In the genomic region with DNA sequence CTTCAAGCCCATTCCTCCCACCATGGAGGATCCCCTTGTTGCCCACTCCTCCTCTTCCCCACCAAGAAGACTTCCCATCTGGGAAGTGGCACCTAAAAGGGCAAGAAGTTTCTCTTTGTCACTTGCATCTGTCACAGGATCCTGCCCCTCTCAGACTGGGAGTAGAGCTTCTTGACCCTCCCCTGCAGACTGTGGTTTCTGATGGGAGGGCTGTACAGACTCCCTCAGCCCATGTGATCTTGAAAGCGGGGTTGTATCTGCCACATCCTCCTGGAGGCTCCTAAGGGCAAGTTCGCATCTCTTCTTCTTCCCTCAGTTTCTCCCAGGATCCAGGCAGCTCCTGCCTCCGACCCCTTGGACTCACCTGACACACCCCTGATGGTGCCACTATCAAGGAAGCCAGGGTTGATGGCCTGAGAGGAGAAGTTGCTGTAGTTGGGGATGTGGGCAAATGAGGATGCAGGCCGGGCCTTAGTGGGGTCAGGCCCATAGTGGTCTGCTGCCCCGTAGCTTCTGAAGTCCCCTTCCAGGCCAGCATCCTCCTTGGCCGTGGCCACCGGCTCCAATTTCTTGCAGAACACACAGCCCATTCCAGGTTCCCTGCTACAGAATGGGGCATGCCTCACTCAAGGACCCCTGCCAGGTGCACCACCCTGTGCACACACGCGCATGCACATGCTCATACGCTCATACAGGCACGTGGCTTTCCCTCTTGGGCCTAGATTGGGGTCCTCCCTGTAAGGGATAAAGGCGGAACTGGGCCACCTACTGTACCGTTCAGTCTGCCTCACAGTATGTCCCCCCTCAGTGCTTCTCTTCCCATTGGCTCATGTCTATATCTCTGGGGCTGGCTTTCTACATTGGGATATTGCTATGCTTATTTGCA, we compare ENCODE assay signal across 19 cellular contexts. TPM values are rescaled to one million over a fixed set of nuclear protein-coding genes. Genes with fewer than 3 reads are reported as not detected.
A peak's percentile ranks its signal among the peaks of the same experiment; 100 is the strongest.
DNase-seq lines count a peak whose midpoint lies in the region; ATAC-seq, FAIRE-seq and TF ChIP-seq lines count a peak whose summit lies in the region.
"Had no signal": no experiment of that assay in that cellular context is flagged by ENCODE, and none has a peak within 500 bp of the region (broad histone marks: within the 10 kb centered on the region; RNA-seq: fewer than 3 reads in every experiment).

No MANE protein-coding gene starts in this region.

- TF ChIP-seq CTCF in DND-41 (IDR thresholded peaks at IDR 0.05; ENCODE audit: borderline replicate concordance, extremely low read depth, low read length, poor library complexity, severe bottlenecking) (peak; percentile 3), NB4 (IDR thresholded peaks at IDR 0.05; ENCODE audit: low read depth, low read length) (no peak), lower lobe of right lung (IDR thresholded peaks at IDR 0.05) (no peak)

- H3K9me3 Mint-ChIP-seq in activated T-cell treated with anti-CD3 and anti-CD28 coated beads, Interleukin-2, amount 50 U/mL, for 24 hours = no peaks in the 10 kb centered on the region
- H3K9me3 Mint-ChIP-seq: natural killer cell treated with Interleukin-12 subunit alpha and Interleukin-12 subunit beta and Interleukin-15 and Interleukin-18, amount 100 ng/mL, for 72 hours had no signal

- DNase-seq in DND-41 (peak; percentile 88), GM18507 (ENCODE audit: extremely low spot score, insufficient read length, low read depth) (no peak), NB4 (ENCODE audit: low read depth) (peak; percentile 70), lower lobe of right lung (no peak)
- DNase-seq in activated T-cell treated with anti-CD3 and anti-CD28 coated beads, Interleukin-2, amount 50 U/mL, for 24 hours = no peak
- DNase-seq: hypothalamus, mesenchymal stem cell, NCI-H1694 treated with DMSO at 0.1 percent for 48 hours, SHP77, thyroid gland had no signal

- ATAC-seq in DND-41 (ENCODE audit: insufficient read depth, low read depth) = peak; percentile 78
- no peak for ATAC-seq in lower lobe of right lung
- no peak for ATAC-seq in GM19324 (IDR thresholded peaks at IDR 0.05; ENCODE audit: low FRiP score, unreplicated experiment)
- ATAC-seq in GM21390 (IDR thresholded peaks at IDR 0.05; ENCODE audit: unreplicated experiment) = no peak
- ATAC-seq in GM19395 (IDR thresholded peaks at IDR 0.05; ENCODE audit: unreplicated experiment) = no peak

- H4K20me1 ChIP-seq in DND-41 (ENCODE audit: insufficient read depth, low read length) = no peaks in the 10 kb centered on the region

- intact Hi-C loops in lower lobe of right lung (cut with DNase I) = no loop called here

- H3K27me3 ChIP-seq in DND-41 (ENCODE audit: insufficient read depth, low read length, poor library complexity) (no peaks in the 10 kb centered on the region), lower lobe of right lung (ENCODE audit: low read depth) (no peaks in the 10 kb centered on the region)
- H3K27me3 ChIP-seq: thyroid gland had no signal

- no peaks in the 10 kb centered on the region for H3K9me3 ChIP-seq in DND-41 (ENCODE audit: insufficient read depth, low read length, severe bottlenecking)
- no peaks in the 10 kb centered on the region for H3K9me3 ChIP-seq in lower lobe of right lung
- H3K9me3 ChIP-seq: thyroid gland had no signal

- H3K27ac Mint-ChIP-seq in activated T-cell treated with anti-CD3 and anti-CD28 coated beads, Interleukin-2, amount 50 U/mL, for 24 hours = no peak overlapping the region
- H3K27ac Mint-ChIP-seq: natural killer cell treated with Interleukin-12 subunit alpha and Interleukin-12 subunit beta and Interleukin-15 and Interleukin-18, amount 100 ng/mL, for 72 hours; progenitor cell of endocrine pancreas had no signal

- peak; percentile 60 for FAIRE-seq in GM18507 (lab: Jason Lieb, UNC)
- FAIRE-seq: colon had no signal

- H3K36me3 ChIP-seq in DND-41 (ENCODE audit: insufficient read depth, low read length) = no peaks in the 10 kb centered on the region
- H3K36me3 ChIP-seq in lower lobe of right lung = peaks cover 21% of the 10 kb centered on the region
- H3K36me3 ChIP-seq: thyroid gland had no signal

- peak overlapping the region; percentile 62 for H3K4me2 ChIP-seq in DND-41 (ENCODE audit: insufficient read depth, low read length)
- H3K4me2 ChIP-seq: smooth muscle cell had no signal

- H3K4me1 ChIP-seq in DND-41 (ENCODE audit: insufficient read depth, low read length) (peaks cover 91% of the 10 kb centered on the region), lower lobe of right lung (peaks cover 87% of the 10 kb centered on the region)

- H3K9ac ChIP-seq in DND-41 (ENCODE audit: low read depth, low read length) = peak overlapping the region; percentile 63

- no peaks in the 10 kb centered on the region for H3K27me3 Mint-ChIP-seq in activated T-cell treated with anti-CD3 and anti-CD28 coated beads, Interleukin-2, amount 50 U/mL, for 24 hours
- H3K27me3 Mint-ChIP-seq: natural killer cell treated with Interleukin-12 subunit alpha and Interleukin-12 subunit beta and Interleukin-15 and Interleukin-18, amount 100 ng/mL, for 72 hours had no signal

- no peak overlapping the region for H2AFZ ChIP-seq in DND-41 (ENCODE audit: low read depth, low read length)

- TF ChIP-seq POLR2A in NB4 (IDR thresholded peaks at IDR 0.05; ENCODE audit: extremely low read depth, insufficient read length) = no peak

- H3K36me3 Mint-ChIP-seq in activated T-cell treated with anti-CD3 and anti-CD28 coated beads, Interleukin-2, amount 50 U/mL, for 24 hours (ENCODE audit: low read depth) = no peaks in the 10 kb centered on the region
- H3K36me3 Mint-ChIP-seq: natural killer cell treated with Interleukin-12 subunit alpha and Interleukin-12 subunit beta and Interleukin-15 and Interleukin-18, amount 100 ng/mL, for 72 hours had no signal

- peaks cover 26% of the 10 kb centered on the region for H3K79me2 ChIP-seq in DND-41 (ENCODE audit: insufficient read depth, low read length)

- H3K4me3 Mint-ChIP-seq in activated T-cell treated with anti-CD3 and anti-CD28 coated beads, Interleukin-2, amount 50 U/mL, for 24 hours = no peak overlapping the region
- H3K4me3 Mint-ChIP-seq: natural killer cell treated with Interleukin-12 subunit alpha and Interleukin-12 subunit beta and Interleukin-15 and Interleukin-18, amount 100 ng/mL, for 72 hours had no signal

- peaks cover 18% of the 10 kb centered on the region for H3K4me1 Mint-ChIP-seq in activated T-cell treated with anti-CD3 and anti-CD28 coated beads, Interleukin-2, amount 50 U/mL, for 24 hours (ENCODE audit: low read depth)

- H3K4me3 ChIP-seq in DND-41 (ENCODE audit: low read depth in 1 of 2, low read length in 2 of 2) = peak overlapping the region in 1 of 2 experiments; percentile 54; a peak in 2 of 4 replicates
- no peak overlapping the region for H3K4me3 ChIP-seq in NB4 (ENCODE audit: low read depth, low read length)
- peak overlapping the region; percentile 14 for H3K4me3 ChIP-seq in lower lobe of right lung
- H3K4me3 ChIP-seq: smooth muscle cell, thyroid gland had no signal

- H3K27ac ChIP-seq in DND-41 (ENCODE audit: low read length) (peak overlapping the region; percentile 95), lower lobe of right lung (no peak overlapping the region)
- H3K27ac ChIP-seq: thyroid gland had no signal

RNA-seq across cellular contexts. Expression of gene FGR, which starts 11.4 kb away (rescaled TPM):
- 193 TPM for total RNA-seq in lower lobe of right lung
- total RNA-seq: H4, kidney epithelial cell, progenitor cell of endocrine pancreas had no signal

RNA-seq across cellular contexts. Expression of gene AHDC1, which starts 19.6 kb away (rescaled TPM):
- 23.7 TPM for total RNA-seq in lower lobe of right lung

RNA-seq across cellular contexts. Expression of gene IFI6, which starts 48.4 kb away (rescaled TPM):
- total RNA-seq in lower lobe of right lung = 211 TPM

Comparison
In these comparisons a context has a peak if more than half of its experiments do, and no peak if none do; other contexts are left out.
1. DNase-seq: peak in DND-41 (single experiment) and NB4 (single experiment); none in GM18507 (single experiment), lower lobe of right lung (single experiment) and activated T-cell treated with anti-CD3 and anti-CD28 coated beads, Interleukin-2, amount 50 U/mL, for 24 hours (single experiment).